ENCODE assay signal across 8 cellular contexts in the genomic region with DNA sequence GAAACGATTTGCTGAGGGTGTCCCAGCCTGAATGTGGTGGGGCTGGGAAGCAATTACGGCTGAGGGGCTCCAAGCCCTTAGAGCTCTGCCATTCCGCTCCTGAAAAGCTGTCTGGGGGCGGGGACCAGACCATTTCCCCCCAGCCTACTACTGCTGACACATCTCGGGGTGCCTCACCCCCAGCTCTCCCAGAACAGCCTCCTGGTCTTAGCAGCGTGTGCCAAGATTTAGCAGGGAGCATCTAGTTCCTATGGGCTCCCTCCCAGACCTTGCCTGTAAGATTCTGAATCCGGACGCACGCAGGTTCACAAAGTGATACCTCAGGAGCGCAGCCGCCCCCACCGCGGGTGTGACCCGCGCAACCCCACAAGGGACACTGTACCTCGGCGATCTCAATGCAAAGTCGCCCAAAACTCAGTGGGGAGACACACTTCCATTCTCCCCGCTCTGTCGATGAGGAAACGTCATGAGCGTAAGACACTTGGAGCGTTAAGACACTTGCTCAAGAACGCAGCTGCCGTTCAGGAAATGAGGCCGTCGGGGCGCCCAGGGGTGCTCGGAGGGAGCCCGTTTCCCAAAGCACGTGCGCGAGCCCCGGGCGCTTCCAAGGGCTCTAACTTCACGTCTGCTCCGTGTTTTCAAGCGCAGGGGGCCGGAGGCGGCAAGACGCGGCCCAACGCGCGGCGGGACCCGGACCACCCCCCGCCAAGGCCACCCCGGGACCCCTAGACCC. TPM values are rescaled to one million over a fixed set of nuclear protein-coding genes. Genes with fewer than 3 reads are reported as not detected.
DNase-seq lines count a peak whose midpoint lies in the region; ATAC-seq and TF ChIP-seq lines count a peak whose summit lies in the region.

No MANE protein-coding gene starts in this region.

- TF ChIP-seq CTCF in fibroblast of pulmonary artery (IDR thresholded peaks at IDR 0.05; ENCODE audit: low read length, missing control alignments) (no peak), neutrophil (IDR thresholded peaks at IDR 0.05) (no peak)

- H3K4me1 ChIP-seq in neutrophil (ENCODE audit: control insufficient read depth in 1 of 2, insufficient read depth in 1 of 2, low read depth in 1 of 2, low read length in 1 of 2) (peaks cover 19 to 21% of the 10 kb centered on the region in 2 experiments), aorta (ENCODE audit: control insufficient read depth in 1 of 2, insufficient read depth in 2 of 2, low read length in 2 of 2) (peaks cover 0 to 4% of the 10 kb centered on the region in 2 donors)

- intact Hi-C loops in activated T-helper 1 cell treated with anti-CD3 and anti-CD28 coated beads, Interleukin-12 subunit alpha, Interleukin-12 subunit beta, Interleukin-2, Interleukin-4 antibody, amounts not matched to agents 30 ng/mL and 10 ng/mL and 1 ng/mL, durations not matched to agents 14 hours and 24 hours and 36 hours (cut with micrococcal nuclease), result loop anchor here (1.0 to 2.0 kb wide), 8 partner anchors 11 to 341 kb away; a partner anchor contains a TSS
- intact Hi-C loops in aorta (cut with DNase I), result loop anchor here in 1 of 2 donors (1.0 kb wide), 1 partner anchor 37 kb away; a partner anchor contains a TSS

- no peaks in the 10 kb centered on the region for H3K9me3 Mint-ChIP-seq in activated T-helper 1 cell treated with anti-CD3 and anti-CD28 coated beads, Interleukin-12 subunit alpha, Interleukin-12 subunit beta, Interleukin-2, Interleukin-4 antibody, amounts not matched to agents 30 ng/mL and 10 ng/mL and 1 ng/mL, durations not matched to agents 14 hours and 24 hours and 36 hours

- peak overlapping the region; percentile 72 for H3K4me3 ChIP-seq in fibroblast of pulmonary artery (replicated peaks; ENCODE audit: low read depth, low read length)
- H3K4me3 ChIP-seq in neutrophil (ENCODE audit: low read depth in 1 of 2, low read length in 1 of 2), result peak overlapping the region; percentile 77 to 94
- peak overlapping the region; percentile 42 to 81 for H3K4me3 ChIP-seq in aorta (ENCODE audit: low read length in 2 of 2)

- H3K27me3 ChIP-seq in neutrophil (no peaks in the 10 kb centered on the region), aorta (ENCODE audit: control insufficient read depth in 1 of 2, insufficient read depth in 2 of 2, low read length in 1 of 2) (no peaks in the 10 kb centered on the region)

- WGBS in aorta, 2 donors, result 2% methylated on average over 42 to 49 of the region's 49 CpGs

- peaks cover 39% of the 10 kb centered on the region for H3K36me3 Mint-ChIP-seq in activated T-helper 1 cell treated with anti-CD3 and anti-CD28 coated beads, Interleukin-12 subunit alpha, Interleukin-12 subunit beta, Interleukin-2, Interleukin-4 antibody, amounts not matched to agents 30 ng/mL and 10 ng/mL and 1 ng/mL, durations not matched to agents 14 hours and 24 hours and 36 hours (ENCODE audit: low read depth)

- H3K27me3 Mint-ChIP-seq in activated T-helper 1 cell treated with anti-CD3 and anti-CD28 coated beads, Interleukin-12 subunit alpha, Interleukin-12 subunit beta, Interleukin-2, Interleukin-4 antibody, amounts not matched to agents 30 ng/mL and 10 ng/mL and 1 ng/mL, durations not matched to agents 14 hours and 24 hours and 36 hours (ENCODE audit: insufficient read depth), result no peaks in the 10 kb centered on the region

- H3K27ac ChIP-seq in neutrophil, result peak overlapping the region; percentile 82
- H3K27ac ChIP-seq in aorta (ENCODE audit: low read depth in 1 of 2, low read length in 2 of 2), result no peak overlapping the region

- H3K4me3 Mint-ChIP-seq in activated T-helper 1 cell treated with anti-CD3 and anti-CD28 coated beads, Interleukin-12 subunit alpha, Interleukin-12 subunit beta, Interleukin-2, Interleukin-4 antibody, amounts not matched to agents 30 ng/mL and 10 ng/mL and 1 ng/mL, durations not matched to agents 14 hours and 24 hours and 36 hours, result peak overlapping the region; percentile 97

- peak; percentile 35 for DNase-seq in NCI-H146 (lab: John Stamatoyannopoulos, UW)
- no peak for DNase-seq in NCI-H146 treated with DMSO at 0.1 percent for 48 hours (lab: John Stamatoyannopoulos, UW; ENCODE audit: unreplicated experiment)
- DNase-seq in NOMO-1 (lab: John Stamatoyannopoulos, UW; ENCODE audit: unreplicated experiment in 2 of 2), result peak; percentile 56 to 64
- DNase-seq in activated T-helper 1 cell treated with anti-CD3 and anti-CD28 coated beads, Interleukin-12 subunit alpha, Interleukin-12 subunit beta, Interleukin-2, Interleukin-4 antibody, amounts not matched to agents 30 ng/mL and 10 ng/mL and 1 ng/mL, durations not matched to agents 14 hours and 24 hours and 36 hours (ENCODE audit: low spot score), result peak; percentile 42
- DNase-seq in fibroblast of pulmonary artery (ENCODE audit: low read depth), result peak; percentile 47
- peak in 1 of 2 donors; percentile 59 for DNase-seq in aorta

- peak; percentile 19 for ATAC-seq in HG02798 (IDR thresholded peaks at IDR 0.05; ENCODE audit: poor library complexity, unreplicated experiment)
- ATAC-seq in aorta (ENCODE audit: low FRiP score), result peak; percentile 20

- peaks cover 16% of the 10 kb centered on the region for H3K36me3 ChIP-seq in neutrophil
- H3K36me3 ChIP-seq in aorta (ENCODE audit: control insufficient read depth in 1 of 2, insufficient read depth in 2 of 2, low read length in 1 of 2), result no peaks in the 10 kb centered on the region

- peak overlapping the region; percentile 94 for H3K27ac Mint-ChIP-seq in activated T-helper 1 cell treated with anti-CD3 and anti-CD28 coated beads, Interleukin-12 subunit alpha, Interleukin-12 subunit beta, Interleukin-2, Interleukin-4 antibody, amounts not matched to agents 30 ng/mL and 10 ng/mL and 1 ng/mL, durations not matched to agents 14 hours and 24 hours and 36 hours

- H3K4me1 Mint-ChIP-seq in activated T-helper 1 cell treated with anti-CD3 and anti-CD28 coated beads, Interleukin-12 subunit alpha, Interleukin-12 subunit beta, Interleukin-2, Interleukin-4 antibody, amounts not matched to agents 30 ng/mL and 10 ng/mL and 1 ng/mL, durations not matched to agents 14 hours and 24 hours and 36 hours (ENCODE audit: low read depth), result peaks cover 34% of the 10 kb centered on the region

- no peaks in the 10 kb centered on the region for H3K9me3 ChIP-seq in neutrophil
- no peaks in the 10 kb centered on the region for H3K9me3 ChIP-seq in aorta (ENCODE audit: control insufficient read depth, low read length)

RNA-seq across cellular contexts. Expression of a gene that starts 0.6 kb away (rescaled TPM):
- 64.6 and 68.6 TPM in 2 replicates for total RNA-seq in activated T-helper 1 cell treated with anti-CD3 and anti-CD28 coated beads, Interleukin-12 subunit alpha, Interleukin-12 subunit beta, Interleukin-2, Interleukin-4 antibody, amounts not matched to agents 30 ng/mL and 10 ng/mL and 1 ng/mL, durations not matched to agents 14 hours and 24 hours and 36 hours
- 10 to 100 TPM; 11.7 to 17.2 TPM for total RNA-seq in aorta
- 10 to 100 TPM in 1 of 2 donors, 1 to 10 TPM in 1; 5.5 to 18.1 TPM for polyA plus RNA-seq in aorta

RNA-seq across cellular contexts. Expression of a gene that starts 19.0 kb away (rescaled TPM):
- total RNA-seq in activated T-helper 1 cell treated with anti-CD3 and anti-CD28 coated beads, Interleukin-12 subunit alpha, Interleukin-12 subunit beta, Interleukin-2, Interleukin-4 antibody, amounts not matched to agents 30 ng/mL and 10 ng/mL and 1 ng/mL, durations not matched to agents 14 hours and 24 hours and 36 hours, result 36.3 and 36.8 TPM in 2 replicates
- 10 to 100 TPM in 1 of 2 donors, 1 to 10 TPM in 1; 8.0 to 11.1 TPM for total RNA-seq in aorta
- polyA plus RNA-seq in aorta, result 1 to 10 TPM; 2.8 to 4.5 TPM

RNA-seq across cellular contexts. Expression of a gene that starts 30.6 kb away (rescaled TPM):
- 97.0 and 97.6 TPM in 2 replicates for total RNA-seq in activated T-helper 1 cell treated with anti-CD3 and anti-CD28 coated beads, Interleukin-12 subunit alpha, Interleukin-12 subunit beta, Interleukin-2, Interleukin-4 antibody, amounts not matched to agents 30 ng/mL and 10 ng/mL and 1 ng/mL, durations not matched to agents 14 hours and 24 hours and 36 hours
- total RNA-seq in aorta, result 10 to 100 TPM; 34.1 to 45.1 TPM
- polyA plus RNA-seq in aorta, result 10 to 100 TPM; 31.3 to 42.2 TPM

RNA-seq across cellular contexts. Expression of a gene that starts 30.7 kb away (rescaled TPM):
- 31.7 and 32.0 TPM in 2 replicates for total RNA-seq in activated T-helper 1 cell treated with anti-CD3 and anti-CD28 coated beads, Interleukin-12 subunit alpha, Interleukin-12 subunit beta, Interleukin-2, Interleukin-4 antibody, amounts not matched to agents 30 ng/mL and 10 ng/mL and 1 ng/mL, durations not matched to agents 14 hours and 24 hours and 36 hours
- total RNA-seq in aorta, result 1 to 10 TPM; 7.8 to 8.9 TPM
- 1 to 10 TPM; 7.8 to 8.0 TPM for polyA plus RNA-seq in aorta

RNA-seq across cellular contexts. Expression of a gene that starts 36.8 kb away (rescaled TPM):
- total RNA-seq in activated T-helper 1 cell treated with anti-CD3 and anti-CD28 coated beads, Interleukin-12 subunit alpha, Interleukin-12 subunit beta, Interleukin-2, Interleukin-4 antibody, amounts not matched to agents 30 ng/mL and 10 ng/mL and 1 ng/mL, durations not matched to agents 14 hours and 24 hours and 36 hours, result 81.7 and 81.8 TPM in 2 replicates
- 10 to 100 TPM; 53.5 to 79.3 TPM for total RNA-seq in aorta
- polyA plus RNA-seq in aorta, result 1 to 10 TPM; 3.6 to 6.2 TPM
